In the genomic region with DNA sequence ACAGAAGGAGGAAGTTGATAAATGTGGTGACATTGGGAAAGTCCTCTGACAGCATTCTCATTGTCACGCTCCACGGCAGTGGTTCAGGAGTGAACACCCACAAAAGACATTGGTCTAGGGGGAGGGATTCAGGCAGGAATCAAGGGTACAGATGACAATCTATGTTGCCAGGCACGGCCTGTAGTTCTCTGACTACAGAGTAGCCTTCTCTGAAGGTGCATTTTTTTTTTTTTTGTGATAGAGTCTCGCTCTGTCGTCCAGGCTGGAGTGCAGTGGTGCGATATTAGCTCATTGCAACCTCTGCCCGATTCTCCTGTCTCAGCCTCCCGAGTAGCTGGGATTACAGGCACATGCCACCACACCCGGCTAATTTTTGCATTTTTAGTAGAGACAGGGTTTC, we compare ENCODE assay signal across 8 cellular contexts. TPM values are rescaled to one million over a fixed set of nuclear protein-coding genes. Genes with fewer than 3 reads are reported as not detected.
DNase-seq lines count a peak whose midpoint lies in the region; ATAC-seq lines count a peak whose summit lies in the region.

No MANE protein-coding gene starts in this region.

- peak overlapping the region in 2 of 6 donors; percentile 17 to 58 for H3K27ac Mint-ChIP-seq in immature natural killer cell

- no peaks in the 10 kb centered on the region for H3K9me3 Mint-ChIP-seq in immature natural killer cell

- peak overlapping the region in 2 of 5 donors; percentile 21 to 56 for H3K4me3 Mint-ChIP-seq in immature natural killer cell

- peaks cover 0 to 6% (median 4%) of the 10 kb centered on the region in 3 donors for H3K27me3 Mint-ChIP-seq in immature natural killer cell (ENCODE audit: low read depth in 3 of 3)

- DNase-seq in activated T-cell treated with anti-CD3 and anti-CD28 coated beads for 4 hours (peak; percentile 13), SIG-M5 (lab: John Stamatoyannopoulos, UW) (peak; percentile 96), immature natural killer cell (peak; percentile 16 to 43 (median 43)), NCI-H226 (no peak), NCI-H2029 treated with DMSO at 0.1 percent for 48 hours (lab: John Stamatoyannopoulos, UW) (no peak), HuH-7.5 (ENCODE audit: low spot score) (no peak)
- DNase-seq in activated T-cell treated with anti-CD3 and anti-CD28 coated beads, Interleukin-2, amount 50 U/mL, for 1 hour, result no peak

- peak; percentile 60 for ATAC-seq in HG02970 (IDR thresholded peaks at IDR 0.05; ENCODE audit: low FRiP score, unreplicated experiment)

- peaks cover 3 to 6% of the 10 kb centered on the region in 2 donors for H3K4me1 Mint-ChIP-seq in immature natural killer cell

- H3K36me3 Mint-ChIP-seq in immature natural killer cell, result no peaks in the 10 kb centered on the region

RNA-seq across cellular contexts. Expression of a gene that starts 7.4 kb away (rescaled TPM):
- polyA plus RNA-seq in immature natural killer cell, result 100 to 1,000 TPM; 198 to 215 (median 208) TPM

RNA-seq across cellular contexts. Expression of a gene that starts 12.4 kb away (rescaled TPM):
- polyA plus RNA-seq in immature natural killer cell, result 10 to 100 TPM; 20.3 to 25.8 (median 20.4) TPM

RNA-seq across cellular contexts. Expression of a gene that starts 38.3 kb away (rescaled TPM):
- 10 to 100 TPM; 36.7 to 64.7 (median 57.8) TPM for polyA plus RNA-seq in immature natural killer cell

Comparison
In these comparisons a context has a peak if more than half of its experiments do, and no peak if none do; other contexts are left out.
1. DNase-seq: peak in activated T-cell treated with anti-CD3 and anti-CD28 coated beads for 4 hours (single experiment), SIG-M5 (single experiment) and immature natural killer cell (3 of 3); none in activated T-cell treated with anti-CD3 and anti-CD28 coated beads, Interleukin-2, amount 50 U/mL, for 1 hour (single experiment), NCI-H226 (single experiment), NCI-H2029 treated with DMSO at 0.1 percent for 48 hours (single experiment) and HuH-7.5 (single experiment).